Comparison of ENCODE assay signal across 1 cellular context in genomic region chr5:127298623-127299022, GRCh38.
TF ChIP-seq lines count a peak whose summit lies in the region.

No MANE protein-coding gene starts in this region.

TF ChIP-seq in GM23338, 12 proteins besides CTCF, POLR2A, EP300 and RAD21 (continued from another document):
- TF ChIP-seq, protein P1, sequence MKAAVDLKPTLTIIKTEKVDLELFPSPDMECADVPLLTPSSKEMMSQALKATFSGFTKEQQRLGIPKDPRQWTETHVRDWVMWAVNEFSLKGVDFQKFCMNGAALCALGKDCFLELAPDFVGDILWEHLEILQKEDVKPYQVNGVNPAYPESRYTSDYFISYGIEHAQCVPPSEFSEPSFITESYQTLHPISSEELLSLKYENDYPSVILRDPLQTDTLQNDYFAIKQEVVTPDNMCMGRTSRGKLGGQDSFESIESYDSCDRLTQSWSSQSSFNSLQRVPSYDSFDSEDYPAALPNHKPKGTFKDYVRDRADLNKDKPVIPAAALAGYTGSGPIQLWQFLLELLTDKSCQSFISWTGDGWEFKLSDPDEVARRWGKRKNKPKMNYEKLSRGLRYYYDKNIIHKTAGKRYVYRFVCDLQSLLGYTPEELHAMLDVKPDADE (IDR thresholded peaks at IDR 0.05): no peak
TF ChIP-seq in GM23338: peak in this region for 0.
